10 cellular contexts compared by ENCODE assay signal in the genomic region with DNA sequence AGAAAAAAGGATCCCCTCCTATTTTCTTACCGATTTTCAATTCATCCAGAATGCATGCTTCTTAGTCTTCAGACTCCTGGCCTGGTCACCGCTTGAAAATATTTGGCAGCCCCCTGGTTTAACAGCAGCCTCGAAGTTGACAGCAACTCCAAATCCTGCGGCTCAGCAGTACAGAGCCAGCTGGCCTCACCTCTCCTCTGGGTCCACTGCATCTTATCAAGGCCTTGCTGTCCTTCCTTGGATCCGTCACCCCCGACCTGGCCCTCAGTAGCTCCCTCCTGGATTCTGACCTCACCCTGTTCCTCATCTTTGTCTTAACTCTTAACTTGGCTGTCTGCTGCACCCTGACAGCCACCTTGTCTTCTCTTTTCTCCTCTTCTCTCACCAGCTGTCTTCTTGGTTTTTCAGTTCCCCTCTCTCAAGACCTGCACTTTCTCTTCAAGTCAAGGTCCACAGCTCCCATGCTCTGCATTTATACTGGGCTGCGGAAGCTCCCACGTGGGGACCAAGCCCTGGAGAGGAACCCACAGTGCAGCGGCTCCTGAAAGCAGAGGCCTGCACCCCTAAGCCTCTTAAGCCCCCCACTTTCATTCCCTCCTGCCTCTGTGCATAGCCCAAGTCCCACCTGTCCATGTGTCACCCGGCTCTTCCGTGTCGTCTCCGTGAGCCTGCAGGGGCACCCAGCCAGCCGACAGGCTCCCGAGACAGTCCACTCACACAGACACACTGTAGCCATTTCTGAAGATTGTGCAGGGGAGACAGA. TPM values are rescaled to one million over a fixed set of nuclear protein-coding genes. Genes with fewer than 3 reads are reported as not detected.
DNase-seq lines count a peak whose midpoint lies in the region; ATAC-seq and FAIRE-seq lines count a peak whose summit lies in the region.
"Had no signal": no experiment of that assay in that cellular context is flagged by ENCODE, and none has a peak within 500 bp of the region (broad histone marks: within the 10 kb centered on the region; RNA-seq: fewer than 3 reads in every experiment).

No MANE protein-coding gene starts in this region.

- peaks cover 71% of the 10 kb centered on the region for H3K4me1 ChIP-seq in CD8-positive, alpha-beta memory T cell (ENCODE audit: insufficient read depth, low read length)

- peaks cover 6 to 57% (median 15%) of the 10 kb centered on the region in 3 donors for H3K36me3 Mint-ChIP-seq in CD8-positive, alpha-beta memory T cell
- peaks cover 39% of the 10 kb centered on the region for H3K36me3 Mint-ChIP-seq in activated naive CD8-positive, alpha-beta T cell treated with anti-CD3 and anti-CD28 coated beads, Interleukin-2, amount 10 ng/mL, durations not matched to agents 7 days and 5 days

- H3K27me3 ChIP-seq in CD8-positive, alpha-beta memory T cell (ENCODE audit: insufficient read depth, low read length, poor library complexity, severe bottlenecking), result no peaks in the 10 kb centered on the region

- no peak overlapping the region for H3K27ac ChIP-seq in CD8-positive, alpha-beta memory T cell (ENCODE audit: low read depth, low read length)

- H3K9me3 Mint-ChIP-seq in CD8-positive, alpha-beta memory T cell, result peaks cover 0 to 2% (median 0%) of the 10 kb centered on the region in 5 donors
- H3K9me3 Mint-ChIP-seq in activated naive CD8-positive, alpha-beta T cell treated with anti-CD3 and anti-CD28 coated beads, Interleukin-2, amount 10 ng/mL, durations not matched to agents 7 days and 5 days, result no peaks in the 10 kb centered on the region

- H3K27ac Mint-ChIP-seq in CD8-positive, alpha-beta memory T cell, result peak overlapping the region; percentile 72 to 98 (median 92)
- H3K27ac Mint-ChIP-seq in activated naive CD8-positive, alpha-beta T cell treated with anti-CD3 and anti-CD28 coated beads, Interleukin-2, amount 10 ng/mL, durations not matched to agents 7 days and 5 days, result peak overlapping the region; percentile 95

- no peaks in the 10 kb centered on the region for H3K9me3 ChIP-seq in CD8-positive, alpha-beta memory T cell (ENCODE audit: low read length)

- FAIRE-seq in frontal cortex (lab: Jason Lieb, UNC), result no peak
- FAIRE-seq: bronchial epithelial cell had no signal

- no peaks in the 10 kb centered on the region for H3K27me3 Mint-ChIP-seq in CD8-positive, alpha-beta memory T cell
- no peaks in the 10 kb centered on the region for H3K27me3 Mint-ChIP-seq in activated naive CD8-positive, alpha-beta T cell treated with anti-CD3 and anti-CD28 coated beads, Interleukin-2, amount 10 ng/mL, durations not matched to agents 7 days and 5 days

- ATAC-seq in GM19035 (IDR thresholded peaks at IDR 0.05; ENCODE audit: unreplicated experiment) (peak; percentile 68), HG03025 (IDR thresholded peaks at IDR 0.05; ENCODE audit: low FRiP score, unreplicated experiment) (peak; percentile 63)
- no peak for ATAC-seq in activated naive CD8-positive, alpha-beta T cell treated with anti-CD3 and anti-CD28 coated beads, Interleukin-2, amount 10 ng/mL, durations not matched to agents 7 days and 5 days (ENCODE audit: low read depth)

- H3K4me3 ChIP-seq in CD8-positive, alpha-beta memory T cell (ENCODE audit: low read length), result no peak overlapping the region

- POLR2A ChIA-PET in CD8-positive, alpha-beta memory T cell (lab: Charles Lee), result interaction anchor here (2.7 kb wide), 1 partner anchor 58 kb away, joined by 21 read pairs; a partner anchor contains a TSS
- POLR2A ChIA-PET in activated naive CD8-positive, alpha-beta T cell treated with anti-CD3 and anti-CD28 coated beads, Interleukin-2, amount 10 ng/mL, durations not matched to agents 7 days and 5 days (lab: Charles Lee), result interaction anchor here (0.6 to 7.1 kb wide), 5 partner anchors 37 to 86 kb away, joined by 3 to 147 read pairs (median 4); a partner anchor contains a TSS

- H3K4me3 Mint-ChIP-seq in CD8-positive, alpha-beta memory T cell, result peak overlapping the region in 5 of 7 donors; percentile 16 to 93 (median 86)
- no peak overlapping the region for H3K4me3 Mint-ChIP-seq in activated naive CD8-positive, alpha-beta T cell treated with anti-CD3 and anti-CD28 coated beads, Interleukin-2, amount 10 ng/mL, durations not matched to agents 7 days and 5 days

- peaks cover 61 to 90% (median 80%) of the 10 kb centered on the region in 3 donors for H3K4me1 Mint-ChIP-seq in CD8-positive, alpha-beta memory T cell
- peaks cover 70% of the 10 kb centered on the region for H3K4me1 Mint-ChIP-seq in activated naive CD8-positive, alpha-beta T cell treated with anti-CD3 and anti-CD28 coated beads, Interleukin-2, amount 10 ng/mL, durations not matched to agents 7 days and 5 days

- H3K36me3 ChIP-seq in CD8-positive, alpha-beta memory T cell (ENCODE audit: insufficient read depth, low read length), result no peaks in the 10 kb centered on the region

- DNase-seq in CD8-positive, alpha-beta memory T cell, result peak in 1 of 5 donors; percentile 11
- DNase-seq in activated naive CD8-positive, alpha-beta T cell treated with anti-CD3 and anti-CD28 coated beads, Interleukin-2, amount 10 ng/mL, durations not matched to agents 7 days and 5 days, result no peak
- DNase-seq in AG08396 (ENCODE audit: low spot score) (no peak), frontal cortex (ENCODE audit: low spot score in 2 of 2) (no peak), DMS 273 treated with DMSO at 0.1 percent for 48 hours (lab: John Stamatoyannopoulos, UW) (no peak)
- DNase-seq in activated effector memory CD4-positive, alpha-beta T cell treated with anti-CD3 and anti-CD28 coated beads, Interleukin-2, amount 50 U/mL, for 16 hours, result no peak
- DNase-seq: SIG-M5 had no signal

- CTCF ChIA-PET in CD8-positive, alpha-beta memory T cell (lab: Charles Lee), result no interaction called here

RNA-seq across cellular contexts. Expression of a gene that starts 6.0 kb away (rescaled TPM):
- 10 to 100 TPM; 13.2 to 17.1 TPM for total RNA-seq in CD8-positive, alpha-beta memory T cell
- 37.2 TPM for polyA plus RNA-seq in CD8-positive, alpha-beta memory T cell
- 100 to 1,000 TPM; 103 to 106 TPM for total RNA-seq in activated naive CD8-positive, alpha-beta T cell treated with anti-CD3 and anti-CD28 coated beads, Interleukin-2, amount 10 ng/mL, durations not matched to agents 7 days and 5 days
- total RNA-seq in frontal cortex, result 0.41 TPM

RNA-seq across cellular contexts. Expression of a gene that starts 51.2 kb away (rescaled TPM):
- not detected for total RNA-seq in CD8-positive, alpha-beta memory T cell
- not detected for polyA plus RNA-seq in CD8-positive, alpha-beta memory T cell
- not detected for total RNA-seq in activated naive CD8-positive, alpha-beta T cell treated with anti-CD3 and anti-CD28 coated beads, Interleukin-2, amount 10 ng/mL, durations not matched to agents 7 days and 5 days
- not detected for total RNA-seq in frontal cortex
- total RNA-seq: bronchial epithelial cell had no signal

RNA-seq across cellular contexts. Expression of a gene that starts 58.3 kb away (rescaled TPM):
- total RNA-seq in CD8-positive, alpha-beta memory T cell, result 10 to 100 TPM; 10.5 to 10.6 TPM
- 75.9 TPM for polyA plus RNA-seq in CD8-positive, alpha-beta memory T cell
- total RNA-seq in activated naive CD8-positive, alpha-beta T cell treated with anti-CD3 and anti-CD28 coated beads, Interleukin-2, amount 10 ng/mL, durations not matched to agents 7 days and 5 days, result 100 to 1,000 TPM; 609 to 666 TPM
- 5.7 TPM for total RNA-seq in frontal cortex

Comparison
In these comparisons a context has a peak if more than half of its experiments do, and no peak if none do; other contexts are left out.
1. RNA of a gene that starts 6.0 kb away (total RNA-seq): 103 to 106 TPM in activated naive CD8-positive, alpha-beta T cell treated with anti-CD3 and anti-CD28 coated beads, Interleukin-2, amount 10 ng/mL, durations not matched to agents 7 days and 5 days and 13.2 to 17.1 TPM in CD8-positive, alpha-beta memory T cell; 0.41 TPM in frontal cortex (single experiment); every median in the first group is over 10 times any median in the second.
2. RNA of a gene that starts 58.3 kb away (total RNA-seq): 609 to 666 TPM in activated naive CD8-positive, alpha-beta T cell treated with anti-CD3 and anti-CD28 coated beads, Interleukin-2, amount 10 ng/mL, durations not matched to agents 7 days and 5 days; 10.5 to 10.6 TPM in CD8-positive, alpha-beta memory T cell and 5.7 TPM in frontal cortex (single experiment); every median in the first group is over 10 times any median in the second.